ENCODE assay signal across 8 cellular contexts in the genomic region with DNA sequence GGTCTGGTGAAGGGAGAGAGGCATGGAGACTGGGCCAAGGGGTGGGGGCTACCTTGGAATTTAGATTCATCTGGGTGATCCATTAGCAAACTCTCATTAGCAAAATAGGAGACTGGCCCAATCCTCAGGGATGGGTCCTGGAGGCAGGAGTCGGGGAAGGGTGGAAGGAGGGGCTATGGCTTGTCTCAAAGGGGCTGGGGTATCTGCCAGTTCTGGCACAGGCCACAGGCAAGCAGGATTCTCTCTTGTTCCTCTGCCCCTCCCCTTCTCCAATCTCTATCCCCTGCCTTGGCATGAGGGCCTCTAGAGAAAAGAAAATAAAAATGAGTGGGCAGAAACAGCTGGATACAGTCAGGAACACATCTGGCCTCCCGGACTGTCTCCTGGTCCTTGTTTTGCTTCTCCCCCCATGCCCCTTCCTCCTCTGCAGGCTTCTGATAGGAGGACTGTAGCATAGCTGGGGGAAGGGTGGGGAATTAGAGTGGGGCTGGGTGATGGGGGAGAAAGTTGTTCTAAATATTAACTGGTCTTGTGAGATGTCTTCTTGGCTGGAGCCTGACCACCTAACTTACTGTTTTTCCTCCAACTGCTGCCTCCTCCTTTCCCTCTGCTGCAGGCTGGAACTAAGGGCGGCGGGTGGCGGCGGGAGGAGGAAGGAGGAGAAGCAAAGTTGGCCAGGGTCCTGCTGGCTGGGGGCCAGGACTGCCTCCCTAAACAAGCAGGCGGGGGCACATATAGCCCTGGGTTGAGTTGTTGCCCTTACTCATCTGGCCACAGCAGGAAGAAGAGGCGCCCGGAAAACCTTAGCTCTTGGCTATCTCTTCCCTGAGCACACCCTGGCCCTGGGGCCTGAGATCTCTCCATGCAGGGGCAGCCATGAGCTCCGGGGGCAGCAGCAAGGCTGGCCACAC. TPM values are rescaled to one million over a fixed set of nuclear protein-coding genes. Genes with fewer than 3 reads are reported as not detected.
A peak's percentile ranks its signal among the peaks of the same experiment; 100 is the strongest.
DNase-seq lines count a peak whose midpoint lies in the region; ATAC-seq and TF ChIP-seq lines count a peak whose summit lies in the region.

No MANE protein-coding gene starts in this region.

- peaks cover 17% of the 10 kb centered on the region for H3K4me1 ChIP-seq in muscle layer of colon (ENCODE audit: insufficient read depth, low read length)

- POLR2A ChIA-PET in GM10248 (lab: Yijun Ruan, JAX) = interaction anchor here (0.5 kb wide), 1 partner anchor 8 kb away, joined by 3 read pairs; no protein-coding TSS in a partner anchor

- no peaks in the 10 kb centered on the region for H3K9me3 ChIP-seq in muscle layer of colon (ENCODE audit: low read length)

- H3K27ac ChIP-seq in muscle layer of colon (ENCODE audit: low read depth, low read length) = peak overlapping the region; percentile 1

- peak overlapping the region; percentile 26 for H3K4me3 ChIP-seq in epithelial cell of proximal tubule (ENCODE audit: low read depth, low read length)
- H3K4me3 ChIP-seq in muscle layer of colon (ENCODE audit: low read depth in 1 of 2, low read length in 2 of 2) = peak overlapping the region in 1 of 2 donors; percentile 36

- CTCF ChIA-PET in GM10248 (lab: Yijun Ruan, JAX) = interaction anchor here (0.9 kb wide), 1 partner anchor 76 kb away, joined by 3 read pairs; no protein-coding TSS in a partner anchor

- TF ChIP-seq CTCF in epithelial cell of proximal tubule (conservative IDR thresholded peaks at IDR 0.05; ENCODE audit: low read depth, low read length) (no peak), GM10248 (IDR thresholded peaks at IDR 0.05; ENCODE audit: control extremely low read depth, extremely low read depth, low read depth, missing control alignments) (no peak)

- no peaks in the 10 kb centered on the region for H3K36me3 ChIP-seq in muscle layer of colon (ENCODE audit: insufficient read depth, low read length)

- DNase-seq in Ammon's horn (ENCODE audit: low spot score) = peak; percentile 65
- peak; percentile 52 for DNase-seq in NCI-H2171 (lab: John Stamatoyannopoulos, UW)
- no peak for DNase-seq in epithelial cell of proximal tubule (ENCODE audit: low read depth)
- DNase-seq in activated CD8-positive, alpha-beta memory T cell treated with anti-CD3 and anti-CD28 coated beads, Interleukin-2, amount 50 U/mL, for 48 hours = no peak
- no peak for DNase-seq in NAMALWA (ENCODE audit: low spot score)
- no peak for DNase-seq in GM10248 (ENCODE audit: extremely low spot score)

- no peak for ATAC-seq in GM19328 (IDR thresholded peaks at IDR 0.05; ENCODE audit: unreplicated experiment)

- no peak overlapping the region for H3K9ac ChIP-seq in muscle layer of colon (ENCODE audit: low read length)

- peaks cover 0 to 8% of the 10 kb centered on the region in 2 donors for H3K27me3 ChIP-seq in muscle layer of colon (ENCODE audit: control insufficient read depth in 1 of 2, insufficient read depth in 2 of 2, low read length in 2 of 2)

RNA-seq across cellular contexts. Expression of a gene that starts 53.3 kb away (rescaled TPM):
- total RNA-seq in epithelial cell of proximal tubule = 23.9 and 39.6 TPM in 2 replicates

Comparison
In these comparisons a context has a peak if more than half of its experiments do, and no peak if none do; other contexts are left out.
1. DNase-seq: peak in Ammon's horn (single experiment) and NCI-H2171 (single experiment); none in epithelial cell of proximal tubule (single experiment), activated CD8-positive, alpha-beta memory T cell treated with anti-CD3 and anti-CD28 coated beads, Interleukin-2, amount 50 U/mL, for 48 hours (single experiment), NAMALWA (single experiment) and GM10248 (single experiment).